ENCODE assay signal across 27 cellular contexts in genomic region chr1:234489692-234490065, GRCh38.
"Had no signal": no experiment of that assay in that cellular context is flagged by ENCODE, and none has a peak within 500 bp of the region (broad histone marks: within the 10 kb centered on the region; RNA-seq: fewer than 3 reads in every experiment).

No MANE protein-coding gene starts in this region.

- H3K4me1 ChIP-seq: pancreas, prostate gland had no signal

- H3K27ac ChIP-seq: gastroesophageal sphincter, hepatocyte, pancreas, prostate gland, skin epidermis had no signal

- H3K36me3 Mint-ChIP-seq: activated naive CD4-positive, alpha-beta T cell treated with anti-CD3 and anti-CD28 coated beads, Interleukin-2, amount 10 ng/mL, durations not matched to agents 7 days and 5 days; stimulated activated effector memory CD8-positive, alpha-beta T cell treated with anti-CD3 and anti-CD28 coated beads, Interleukin-12 subunit alpha, Interleukin-12 subunit beta, amount 100 ng/mL, for 72 hours had no signal

- H3K4me2 ChIP-seq: hepatocyte had no signal

- ATAC-seq: activated CD8-positive, alpha-beta T cell treated with anti-CD3 and anti-CD28 coated beads for 36 hours; effector memory CD8-positive, alpha-beta T cell; gastroesophageal sphincter; left colon; pancreas; sciatic nerve; stimulated activated effector memory CD8-positive, alpha-beta T cell treated with anti-CD3 and anti-CD28 coated beads, Interleukin-12 subunit alpha, Interleukin-12 subunit beta, amount 100 ng/mL, for 72 hours; stimulated activated naive CD8-positive, alpha-beta T cell treated with anti-CD3 and anti-CD28 coated beads, Interleukin-15, amount 100 ng/mL, for 72 hours had no signal

- H3K4me3 Mint-ChIP-seq: activated CD8-positive, alpha-beta T cell treated with anti-CD3 and anti-CD28 coated beads for 36 hours; activated naive CD4-positive, alpha-beta T cell treated with anti-CD3 and anti-CD28 coated beads, Interleukin-2, amount 10 ng/mL, durations not matched to agents 7 days and 5 days; activated T-helper 1 cell treated with anti-CD3 and anti-CD28 coated beads, Interleukin-12 subunit alpha, Interleukin-12 subunit beta, Interleukin-2, Interleukin-4 antibody, amounts not matched to agents 30 ng/mL and 10 ng/mL and 1 ng/mL, durations not matched to agents 14 hours and 24 hours and 36 hours; effector memory CD8-positive, alpha-beta T cell; nephron; stimulated activated effector memory CD8-positive, alpha-beta T cell treated with anti-CD3 and anti-CD28 coated beads, Interleukin-12 subunit alpha, Interleukin-12 subunit beta, amount 100 ng/mL, for 72 hours; stimulated activated naive CD8-positive, alpha-beta T cell treated with anti-CD3 and anti-CD28 coated beads, Interleukin-15, amount 100 ng/mL, for 72 hours had no signal

- H3K27ac Mint-ChIP-seq: activated CD8-positive, alpha-beta T cell treated with anti-CD3 and anti-CD28 coated beads for 36 hours; activated naive CD4-positive, alpha-beta T cell treated with anti-CD3 and anti-CD28 coated beads, Interleukin-2, amount 10 ng/mL, durations not matched to agents 7 days and 5 days; activated T-helper 1 cell treated with anti-CD3 and anti-CD28 coated beads, Interleukin-12 subunit alpha, Interleukin-12 subunit beta, Interleukin-2, Interleukin-4 antibody, amounts not matched to agents 30 ng/mL and 10 ng/mL and 1 ng/mL, durations not matched to agents 14 hours and 24 hours and 36 hours; effector memory CD8-positive, alpha-beta T cell; stimulated activated effector memory CD8-positive, alpha-beta T cell treated with anti-CD3 and anti-CD28 coated beads, Interleukin-12 subunit alpha, Interleukin-12 subunit beta, amount 100 ng/mL, for 72 hours; stimulated activated naive CD8-positive, alpha-beta T cell treated with anti-CD3 and anti-CD28 coated beads, Interleukin-15, amount 100 ng/mL, for 72 hours had no signal

- DNase-seq: activated CD4-positive, alpha-beta T cell treated with anti-CD3 and anti-CD28 coated beads, Interleukin-2, amount 50 U/mL, for 1 hour; activated CD4-positive, CD25-positive, alpha-beta regulatory T cell treated with anti-CD3 and anti-CD28 coated beads, Interleukin-2, amount 50 U/mL, for 72 hours; activated CD8-positive, alpha-beta T cell treated with anti-CD3 and anti-CD28 coated beads for 36 hours; activated gamma-delta T cell; activated naive CD4-positive, alpha-beta T cell treated with anti-CD3 and anti-CD28 coated beads, Interleukin-2, amount 10 ng/mL, durations not matched to agents 7 days and 5 days; amygdala; caudate nucleus; cortex of kidney; effector memory CD8-positive, alpha-beta T cell; erythroblast; left colon; mammary epithelial cell; pancreas; retina; stimulated activated CD4-positive, alpha-beta T cell treated with anti-CD3 and anti-CD28 coated beads, Interleukin-12 subunit alpha, Interleukin-12 subunit beta, amount 100 ng/mL, for 4 hours; stimulated activated CD4-positive, alpha-beta T cell treated with anti-CD3 and anti-CD28 coated beads, Interleukin-4, amount 100 ng/mL, for 1 hour; stimulated activated naive CD8-positive, alpha-beta T cell treated with anti-CD3 and anti-CD28 coated beads, Interleukin-15, amount 100 ng/mL, for 72 hours; substantia nigra had no signal

- H3K36me3 ChIP-seq: gastroesophageal sphincter, pancreas, prostate gland, upper lobe of left lung had no signal

- H3K9me3 Mint-ChIP-seq: activated CD8-positive, alpha-beta T cell treated with anti-CD3 and anti-CD28 coated beads for 36 hours; activated naive CD4-positive, alpha-beta T cell treated with anti-CD3 and anti-CD28 coated beads, Interleukin-2, amount 10 ng/mL, durations not matched to agents 7 days and 5 days; activated T-helper 1 cell treated with anti-CD3 and anti-CD28 coated beads, Interleukin-12 subunit alpha, Interleukin-12 subunit beta, Interleukin-2, Interleukin-4 antibody, amounts not matched to agents 30 ng/mL and 10 ng/mL and 1 ng/mL, durations not matched to agents 14 hours and 24 hours and 36 hours; effector memory CD8-positive, alpha-beta T cell; nephron; stimulated activated effector memory CD8-positive, alpha-beta T cell treated with anti-CD3 and anti-CD28 coated beads, Interleukin-12 subunit alpha, Interleukin-12 subunit beta, amount 100 ng/mL, for 72 hours; stimulated activated naive CD8-positive, alpha-beta T cell treated with anti-CD3 and anti-CD28 coated beads, Interleukin-15, amount 100 ng/mL, for 72 hours had no signal

- H3K9me3 ChIP-seq: gastroesophageal sphincter, pancreas, prostate gland, upper lobe of left lung had no signal

- H3K4me3 ChIP-seq: gastroesophageal sphincter, hepatocyte, pancreas, prostate gland, skin epidermis, upper lobe of left lung had no signal

- H3K79me2 ChIP-seq: hepatocyte had no signal

- H2AFZ ChIP-seq: hepatocyte had no signal

- H3K27me3 ChIP-seq: gastroesophageal sphincter, hepatocyte, pancreas, upper lobe of left lung had no signal

- H3K27me3 Mint-ChIP-seq: stimulated activated naive CD8-positive, alpha-beta T cell treated with anti-CD3 and anti-CD28 coated beads, Interleukin-15, amount 100 ng/mL, for 72 hours had no signal
